Comparison of ENCODE assay signal across 16 cellular contexts in the genomic region with DNA sequence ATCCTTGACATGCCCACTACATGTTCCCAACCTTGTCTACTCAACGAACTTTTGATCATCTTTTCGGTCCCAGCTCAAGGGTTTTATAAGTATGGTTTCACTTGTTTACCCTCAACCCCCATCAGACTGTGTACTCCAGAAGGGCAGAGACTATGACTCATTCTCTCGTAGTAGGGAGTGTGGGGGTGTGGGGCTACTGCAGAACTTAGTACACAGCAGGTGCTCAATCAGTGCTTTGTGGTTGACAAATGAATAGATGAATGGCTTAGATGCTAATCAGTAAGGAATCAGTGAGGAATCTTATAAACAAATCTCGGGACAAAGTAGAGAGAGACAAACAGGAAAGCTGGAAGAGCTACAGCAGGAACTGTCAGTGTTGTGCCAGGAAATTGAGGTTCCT.
DNase-seq lines count a peak whose midpoint lies in the region; ATAC-seq, FAIRE-seq and TF ChIP-seq lines count a peak whose summit lies in the region.
"Had no signal": no experiment of that assay in that cellular context is flagged by ENCODE, and none has a peak within 500 bp of the region (broad histone marks: within the 10 kb centered on the region; RNA-seq: fewer than 3 reads in every experiment).

No MANE protein-coding gene starts in this region.

- no peak overlapping the region for H3K27ac Mint-ChIP-seq in activated T-helper 17 cell treated with anti-CD3 and anti-CD28 coated beads, Interleukin-2, amount 50 U/mL, for 72 hours
- H3K27ac Mint-ChIP-seq: CD4-positive, alpha-beta memory T cell had no signal

- peak; percentile 82 for ATAC-seq in activated T-helper 17 cell treated with anti-CD3 and anti-CD28 coated beads, Interleukin-2, amount 50 U/mL, for 72 hours (replicated peaks)
- no peak for ATAC-seq in HG03135 (IDR thresholded peaks at IDR 0.05; ENCODE audit: unreplicated experiment)
- ATAC-seq: Right ventricle myocardium inferior had no signal

- no peaks in the 10 kb centered on the region for H3K36me3 Mint-ChIP-seq in activated T-helper 17 cell treated with anti-CD3 and anti-CD28 coated beads, Interleukin-2, amount 50 U/mL, for 72 hours (ENCODE audit: low read depth)

- H3K4me3 ChIP-seq in fibroblast of mammary gland (ENCODE audit: control insufficient read depth, low read depth, low read length), result no peak overlapping the region

- FAIRE-seq in HTR-8/SVneo (lab: Jason Lieb, UNC), result peak; percentile 51
- no peak for FAIRE-seq in urothelium cell line (lab: Jason Lieb, UNC)

- H3K27me3 Mint-ChIP-seq in activated T-helper 17 cell treated with anti-CD3 and anti-CD28 coated beads, Interleukin-2, amount 50 U/mL, for 72 hours, result peaks cover 12% of the 10 kb centered on the region

- no peak for DNase-seq in HTR-8/SVneo (ENCODE audit: insufficient read length, low spot score)
- DNase-seq in fibroblast of mammary gland (ENCODE audit: low read depth), result peak; percentile 2
- peak; percentile 32 for DNase-seq in urothelium cell line (ENCODE audit: low spot score)
- no peak for DNase-seq in hypothalamus (lab: John Stamatoyannopoulos, UW)
- DNase-seq in NOMO-1 (lab: John Stamatoyannopoulos, UW; ENCODE audit: unreplicated experiment in 2 of 2), result no peak
- DNase-seq: BE2C; Calu3; CD4-positive, alpha-beta memory T cell; DMS79 treated with DMSO at 0.1 percent for 48 hours; H7; NCI-H187 treated with DMSO at 0.1 percent for 48 hours; NCI-H69; SK-N-SH had no signal

- H3K9me3 Mint-ChIP-seq in activated T-helper 17 cell treated with anti-CD3 and anti-CD28 coated beads, Interleukin-2, amount 50 U/mL, for 72 hours, result peaks cover 17% of the 10 kb centered on the region

- no peak for TF ChIP-seq CTCF in fibroblast of mammary gland (conservative IDR thresholded peaks at IDR 0.05; ENCODE audit: control insufficient read depth, insufficient read depth, low read depth, low read length)

- peaks cover 12% of the 10 kb centered on the region for H3K4me1 Mint-ChIP-seq in activated T-helper 17 cell treated with anti-CD3 and anti-CD28 coated beads, Interleukin-2, amount 50 U/mL, for 72 hours

- no peak overlapping the region for H3K4me3 Mint-ChIP-seq in activated T-helper 17 cell treated with anti-CD3 and anti-CD28 coated beads, Interleukin-2, amount 50 U/mL, for 72 hours
- H3K4me3 Mint-ChIP-seq: CD4-positive, alpha-beta memory T cell had no signal

Comparison
In these comparisons a context has a peak if more than half of its experiments do, and no peak if none do; other contexts are left out.
1. DNase-seq: peak in fibroblast of mammary gland (single experiment) and urothelium cell line (single experiment); none in HTR-8/SVneo (single experiment), hypothalamus (0 of 51) and NOMO-1 (0 of 2).